37 cellular contexts compared by ENCODE assay signal in the genomic region with DNA sequence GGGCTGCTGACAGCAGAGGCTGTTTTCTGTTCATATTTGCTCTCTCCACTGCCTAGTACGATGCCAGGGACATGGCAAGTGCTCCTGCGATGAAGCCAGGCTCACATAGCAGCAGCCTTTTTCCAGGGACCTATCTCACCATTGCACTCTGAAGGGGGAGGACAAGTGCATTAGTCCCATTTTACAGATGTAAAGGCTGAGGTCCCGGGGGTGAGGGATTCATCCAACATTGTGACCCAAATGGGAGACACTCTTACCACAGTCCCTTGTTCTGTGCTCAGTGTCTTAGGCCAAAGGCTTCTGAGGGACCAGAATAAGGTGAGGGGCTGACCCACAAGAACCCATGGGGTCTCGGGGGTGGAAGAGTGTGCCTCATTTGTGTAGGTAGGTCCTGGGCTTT. TPM values are rescaled to one million over a fixed set of nuclear protein-coding genes. Genes with fewer than 3 reads are reported as not detected.
"Had no signal": no experiment of that assay in that cellular context is flagged by ENCODE, and none has a peak within 500 bp of the region (broad histone marks: within the 10 kb centered on the region; RNA-seq: fewer than 3 reads in every experiment).

No MANE protein-coding gene starts in this region.

- H3K4me2 ChIP-seq: KMS-11 had no signal

- DNase-seq: Karpas-422, Kasumi-1, MG63, MM.1S, MV-4-11, NCI-H1048, NCI-H1092, NCI-H1092 treated with DMSO at 0.1 percent for 48 hours, NCI-H1105, NCI-H1105 treated with DMSO at 0.1 percent for 48 hours, NCI-H1417, NCI-H1417 treated with DMSO at 0.1 percent for 48 hours, NCI-H1436, NCI-H1436 treated with DMSO at 0.1 percent for 48 hours, NCI-H146, NCI-H1694, NCI-H1694 treated with DMSO at 0.1 percent for 48 hours, NCI-H187, NCI-H187 treated with DMSO at 0.1 percent for 48 hours, NCI-H1930, NCI-H2029, NCI-H2029 treated with DMSO at 0.1 percent for 48 hours, NCI-H2081, NCI-H2081 treated with DMSO at 0.1 percent for 48 hours, NCI-H2107, NCI-H2171, NCI-H2171 treated with DMSO at 0.1 percent for 48 hours, NCI-H2227 treated with DMSO at 0.1 percent for 48 hours, NCI-H226, NCI-H345, NCI-H446, NCI-H446 treated with DMSO at 0.1 percent for 48 hours, NCI-H510A, NCI-H510A treated with DMSO at 0.1 percent for 48 hours had no signal

- H3K4me3 ChIP-seq: MG63 had no signal

- H3K36me3 ChIP-seq: MG63 had no signal

- H3K9me3 ChIP-seq: MG63 had no signal

- H3K27ac ChIP-seq: KMS-11 had no signal

- H3K27me3 ChIP-seq: MG63 had no signal

- H3K9ac ChIP-seq: KMS-11 had no signal

RNA-seq across cellular contexts. Expression of gene ESRRB, which starts 21.6 kb away (rescaled TPM):
- total RNA-seq: LHCN-M2, M059J had no signal
